Comparison of ENCODE assay signal across 19 cellular contexts in the genomic region with DNA sequence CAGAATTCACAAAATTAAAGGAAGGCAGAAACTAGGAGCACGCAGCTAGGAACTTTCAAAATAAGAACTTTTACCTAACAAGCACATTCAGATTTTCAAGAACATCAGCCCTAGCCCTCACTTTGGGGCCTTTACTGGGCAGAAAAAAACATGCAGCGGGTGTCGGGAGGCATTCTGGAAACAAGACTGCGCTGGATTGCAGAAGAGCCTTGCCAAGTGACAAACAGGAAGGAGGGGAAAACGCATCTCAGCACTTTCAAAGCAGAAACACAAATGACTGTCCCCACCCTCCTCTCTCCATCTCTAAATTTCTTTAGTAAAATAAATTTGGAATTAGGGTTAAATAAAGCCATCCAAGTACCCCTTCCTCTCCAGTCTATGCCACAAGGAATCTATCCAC.
"Had no signal": no experiment of that assay in that cellular context is flagged by ENCODE, and none has a peak within 500 bp of the region (broad histone marks: within the 10 kb centered on the region; RNA-seq: fewer than 3 reads in every experiment).

No MANE protein-coding gene starts in this region.

- DNase-seq: activated CD4-positive, alpha-beta T cell treated with anti-CD3 and anti-CD28 coated beads, Interleukin-2, amount 10 ng/mL, durations not matched to agents 7 days and 5 days; activated CD8-positive, alpha-beta memory T cell treated with anti-CD3 and anti-CD28 coated beads, Interleukin-2, amount 10 ng/mL, durations not matched to agents 7 days and 5 days; activated CD8-positive, alpha-beta T cell treated with anti-CD3 and anti-CD28 coated beads for 36 hours; activated gamma-delta T cell treated with Interleukin-2 at 50 U/mL for 16 hours; activated T-cell treated with anti-CD3 and anti-CD28 coated beads for 4 hours; anterior cingulate cortex; cortex of kidney; left colon; natural killer cell; stimulated activated CD4-positive, alpha-beta T cell treated with anti-CD3 and anti-CD28 coated beads, Interleukin-2, amount 100 ng/mL, for 24 hours; stimulated activated naive CD8-positive, alpha-beta T cell treated with anti-CD3 and anti-CD28 coated beads, Interleukin-15, amount 100 ng/mL, for 72 hours had no signal

- H3K4me1 ChIP-seq: body of pancreas, prostate gland, tibial artery had no signal

- H3K36me3 ChIP-seq: cardiac muscle cell, prostate gland, tibial artery had no signal

- H3K4me3 ChIP-seq: body of pancreas, cardiac muscle cell, prostate gland, tibial artery had no signal

- ATAC-seq: activated CD4-positive, CD25-positive, alpha-beta regulatory T cell treated with anti-CD3 and anti-CD28 coated beads, Interleukin-2, amount 50 U/mL, for 24 hours; activated CD8-positive, alpha-beta memory T cell treated with anti-CD3 and anti-CD28 coated beads, Interleukin-2, amount 10 ng/mL, durations not matched to agents 7 days and 5 days; activated CD8-positive, alpha-beta T cell treated with anti-CD3 and anti-CD28 coated beads for 36 hours; body of pancreas; left colon; natural killer cell; stimulated activated effector memory CD8-positive, alpha-beta T cell treated with anti-CD3 and anti-CD28 coated beads, Interleukin-12 subunit alpha, Interleukin-12 subunit beta, amount 100 ng/mL, for 72 hours; stimulated activated naive CD8-positive, alpha-beta T cell treated with anti-CD3 and anti-CD28 coated beads, Interleukin-15, amount 100 ng/mL, for 72 hours had no signal

- H3K27me3 ChIP-seq: body of pancreas, cardiac muscle cell had no signal

- H3K27ac ChIP-seq: body of pancreas, cardiac muscle cell, epithelial cell of prostate, tibial artery, VCaP had no signal

- H3K9me3 ChIP-seq: body of pancreas, prostate gland, tibial artery had no signal
